8 cellular contexts compared by ENCODE assay signal in the genomic region with DNA sequence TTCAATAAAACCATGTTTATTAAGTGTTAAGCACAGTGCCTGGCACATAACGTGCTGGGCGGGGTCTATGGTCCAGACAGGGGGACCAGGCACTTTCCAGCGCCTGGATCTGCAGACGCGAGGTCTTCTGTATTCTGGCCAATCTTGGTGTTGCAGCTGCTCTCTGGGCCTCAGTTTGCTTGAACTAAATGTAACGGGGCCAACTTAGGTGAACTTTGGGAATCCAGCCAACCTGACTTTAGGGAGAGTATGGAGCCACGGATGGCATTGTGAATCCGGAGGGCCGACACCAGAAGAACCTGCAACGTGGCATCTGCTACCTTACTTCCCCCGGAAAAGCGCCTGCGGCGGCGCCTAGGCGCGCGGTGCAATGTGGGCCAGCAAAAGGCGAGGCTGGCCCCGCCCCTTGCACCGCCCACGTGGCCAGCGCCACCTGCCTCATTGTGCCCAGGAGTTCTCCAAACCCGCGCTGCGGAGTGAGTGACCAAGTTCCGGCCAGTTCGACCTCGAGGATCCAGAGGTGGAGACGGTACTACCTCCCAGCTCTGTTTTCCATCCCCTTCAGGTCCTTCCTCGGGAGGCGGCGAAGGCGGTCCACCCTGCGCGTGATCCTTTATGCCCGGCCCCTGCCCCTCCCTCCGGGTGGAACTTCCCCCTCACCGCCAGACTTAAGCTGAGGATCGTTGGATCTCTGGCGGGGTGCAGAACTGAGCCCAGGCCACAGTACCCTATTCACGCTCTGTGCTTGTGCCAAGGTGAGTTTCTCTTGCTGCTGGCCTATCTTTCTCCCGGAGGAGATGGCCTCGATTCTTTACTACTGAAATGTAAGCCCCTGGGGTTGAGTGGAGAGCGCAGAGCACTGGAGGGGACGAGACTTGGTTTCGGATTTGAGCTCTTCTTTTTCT. TPM values are rescaled to one million over a fixed set of nuclear protein-coding genes. Genes with fewer than 3 reads are reported as not detected.
A peak's percentile ranks its signal among the peaks of the same experiment; 100 is the strongest.
DNase-seq lines count a peak whose midpoint lies in the region; ATAC-seq lines count a peak whose summit lies in the region.

A gene (plus strand): TSS at position 426 of the 905 bp plus-strand sequence. CDS start 10,969 bp downstream, outside the sequence.

- peak within 1 kb of the TSS; percentile 96 for H3K4me3 Mint-ChIP-seq in effector memory CD8-positive, alpha-beta T cell
- H3K4me3 Mint-ChIP-seq in memory B cell = peak within 1 kb of the TSS; percentile 94

- no peaks in the 10 kb centered on the region for H3K27me3 Mint-ChIP-seq in effector memory CD8-positive, alpha-beta T cell
- no peaks in the 10 kb centered on the region for H3K27me3 Mint-ChIP-seq in memory B cell

- H3K36me3 Mint-ChIP-seq in effector memory CD8-positive, alpha-beta T cell (ENCODE audit: insufficient read depth) = peaks cover 17% of the 10 kb centered on the region
- peaks cover 5% of the 10 kb centered on the region for H3K36me3 Mint-ChIP-seq in memory B cell

- CTCF ChIA-PET in activated CD8-positive, alpha-beta memory T cell treated with anti-CD3 and anti-CD28 coated beads for 36 hours (lab: Charles Lee) = interaction anchor here (0.6 to 2.4 kb wide), 8 partner anchors 18 to 105 kb away, joined by 3 to 15 read pairs (median 3); a partner anchor contains a TSS

- peak within 1 kb of the TSS; percentile 94 to 97 for H3K27ac Mint-ChIP-seq in effector memory CD8-positive, alpha-beta T cell
- H3K27ac Mint-ChIP-seq in memory B cell = peak within 1 kb of the TSS; percentile 98

- peak; percentile 82 for DNase-seq in COLO829 (ENCODE audit: low spot score)
- DNase-seq in HT1080 (ENCODE audit: low read depth) = peak; percentile 91
- peak; percentile 89 to 97 for DNase-seq in NOMO-1 (lab: John Stamatoyannopoulos, UW; ENCODE audit: unreplicated experiment in 2 of 2)
- DNase-seq in effector memory CD8-positive, alpha-beta T cell = peak; percentile 78 to 84 (median 80)
- DNase-seq in memory B cell (ENCODE audit: low spot score in 2 of 2) = peak; percentile 84
- DNase-seq in stimulated activated CD8-positive, alpha-beta memory T cell treated with anti-CD3 and anti-CD28 coated beads, Interleukin-12 subunit alpha, Interleukin-12 subunit beta, amount 100 ng/mL, for 24 hours (ENCODE audit: extremely low read depth) = peak; percentile 72

- POLR2A ChIA-PET in activated CD8-positive, alpha-beta memory T cell treated with anti-CD3 and anti-CD28 coated beads for 36 hours (lab: Charles Lee) = interaction anchor here (0.5 to 2.3 kb wide), 6 partner anchors 19 to 405 kb away, joined by 3 to 33 read pairs (median 4); a partner anchor contains a TSS

- peaks cover 13 to 23% of the 10 kb centered on the region in 2 donors for H3K4me1 Mint-ChIP-seq in effector memory CD8-positive, alpha-beta T cell (ENCODE audit: low read depth in 2 of 2)
- H3K4me1 Mint-ChIP-seq in memory B cell = peaks cover 18% of the 10 kb centered on the region

- H3K9me3 Mint-ChIP-seq in effector memory CD8-positive, alpha-beta T cell = no peaks in the 10 kb centered on the region
- H3K9me3 Mint-ChIP-seq in memory B cell = no peaks in the 10 kb centered on the region

- ATAC-seq in GM21360 (IDR thresholded peaks at IDR 0.05; ENCODE audit: unreplicated experiment) (peak; percentile 84), memory B cell (ENCODE audit: low read depth) (peak; percentile 94)
- ATAC-seq in effector memory CD8-positive, alpha-beta T cell (replicated peaks) = peak; percentile 93

RNA-seq across cellular contexts. Expression of the gene that starts here (rescaled TPM):
- 99.5 and 106 TPM in 2 replicates for total RNA-seq in HT1080 (2014; rRNA removed; shearing (Covaris generic))
- 80.0 and 88.2 TPM in 2 replicates for polyA plus RNA-seq in HT1080 (2015; cell fraction: cytosol; rRNA removed)
- polyA plus RNA-seq in HT1080 (2015; cell fraction: nucleus; rRNA removed) = 90.0 and 91.2 TPM in 2 replicates
- total RNA-seq in activated CD8-positive, alpha-beta memory T cell treated with anti-CD3 and anti-CD28 coated beads for 36 hours = 100 to 1,000 TPM; 188 to 203 TPM

Comparison
In these comparisons a context has a peak if more than half of its experiments do, and no peak if none do; other contexts are left out.
1. Peak in every context shown above with its lines: DNase-seq and ATAC-seq.